In genomic region chr6:166910601-166911000, GRCh38 we compare ENCODE assay signal across 21 cellular contexts. TPM values are rescaled to one million over a fixed set of nuclear protein-coding genes. Genes with fewer than 3 reads are reported as not detected.
DNase-seq lines count a peak whose midpoint lies in the region; ATAC-seq, FAIRE-seq and TF ChIP-seq lines count a peak whose summit lies in the region.
"Had no signal": no experiment of that assay in that cellular context is flagged by ENCODE, and none has a peak within 500 bp of the region (broad histone marks: within the 10 kb centered on the region; RNA-seq: fewer than 3 reads in every experiment).

No MANE protein-coding gene starts in this region.

- H3K4me1 Mint-ChIP-seq in endodermal cell, result no peaks in the 10 kb centered on the region

- peak; percentile 64 for DNase-seq in activated CD4-positive, alpha-beta T cell treated with anti-CD3 and anti-CD28 coated beads for 48 hours
- no peak for DNase-seq in activated CD4-positive, alpha-beta T cell treated with anti-CD3 and anti-CD28 coated beads, Interleukin-2, amount 50 U/mL, for 1 hour
- peak; percentile 4 for DNase-seq in PC-3
- DNase-seq in endodermal cell, result peak; percentile 6
- DNase-seq in A673 (ENCODE audit: low spot score), result no peak
- DNase-seq in D721Med (ENCODE audit: insufficient read length, low spot score), result no peak
- DNase-seq: activated gamma-delta T cell; CD8-positive, alpha-beta T cell; colonic mucosa; DMS79; NCI-H1694 treated with DMSO at 0.1 percent for 48 hours; NCI-H2227 treated with DMSO at 0.1 percent for 48 hours; nephron progenitor cell; Peyer's patch; psoas muscle; upper lobe of right lung had no signal

- no peak overlapping the region for H3K27ac Mint-ChIP-seq in endodermal cell
- H3K27ac Mint-ChIP-seq: CD8-positive, alpha-beta T cell; nephron progenitor cell had no signal

- no peak for ATAC-seq in PC-3
- ATAC-seq in SK-N-SH treated with all-trans-retinoic acid at 6 μM for 48 hours, result no peak
- ATAC-seq: A549; CD8-positive, alpha-beta T cell; psoas muscle; upper lobe of right lung had no signal

- no peaks in the 10 kb centered on the region for H3F3A ChIP-seq in PC-3 (ENCODE audit: low read length, unreplicated experiment)

- CTCF ChIA-PET in PC-3 (lab: Charles Lee) (no interaction called here), A673 (lab: Charles Lee) (no interaction called here)

- H3K79me2 ChIP-seq in PC-3 (ENCODE audit: low read length), result no peaks in the 10 kb centered on the region

- H3K4me1 ChIP-seq in BLaER1, result peaks cover 54% of the 10 kb centered on the region
- no peaks in the 10 kb centered on the region for H3K4me1 ChIP-seq in PC-3 (ENCODE audit: insufficient read depth, low read length)
- no peaks in the 10 kb centered on the region for H3K4me1 ChIP-seq in endodermal cell (ENCODE audit: control insufficient read depth, insufficient read depth, low read length)
- H3K4me1 ChIP-seq in A673 (ENCODE audit: insufficient read depth, low read length, poor library complexity, severe bottlenecking), result no peaks in the 10 kb centered on the region
- H3K4me1 ChIP-seq: A549, colonic mucosa, psoas muscle, upper lobe of right lung had no signal

- H3K27me3 ChIP-seq in BLaER1 (no peaks in the 10 kb centered on the region), PC-3 (ENCODE audit: low read length) (no peaks in the 10 kb centered on the region), endodermal cell (ENCODE audit: control insufficient read depth, insufficient read depth, low read length, poor library complexity, severe bottlenecking) (no peaks in the 10 kb centered on the region), A673 (replicated peaks; ENCODE audit: insufficient read depth, low read depth, low read length, poor library complexity) (no peaks in the 10 kb centered on the region)
- H3K27me3 ChIP-seq: colonic mucosa, Peyer's patch, upper lobe of right lung had no signal

- WGBS in endodermal cell (ENCODE audit: insufficient coverage in 1 of 2, insufficient read length in 1 of 2), 2 experiments, result 95% methylated on average over 7 of the region's 7 CpGs

- no peak for TF ChIP-seq CTCF in PC-3 (conservative IDR thresholded peaks at IDR 0.05; ENCODE audit: low read depth, low read length)
- TF ChIP-seq CTCF in endodermal cell (conservative IDR thresholded peaks at IDR 0.05), result no peak
- no peak for TF ChIP-seq CTCF in A673 (conservative IDR thresholded peaks at IDR 0.05; ENCODE audit: low read depth, low read length)
- no peak for TF ChIP-seq CTCF in D721Med (IDR thresholded peaks at IDR 0.05; ENCODE audit: insufficient read depth, missing control alignments)

- H3K4me2 ChIP-seq in BLaER1 (peak overlapping the region; percentile 36; the same call in 1 of the 2 replicates), PC-3 (ENCODE audit: low read length) (no peak overlapping the region)
- H3K4me2 ChIP-seq: A549 had no signal

- H3K36me3 ChIP-seq in BLaER1 (peaks cover 24% of the 10 kb centered on the region), PC-3 (ENCODE audit: low read depth, low read length) (no peaks in the 10 kb centered on the region), endodermal cell (ENCODE audit: control insufficient read depth, insufficient read depth, low read length) (no peaks in the 10 kb centered on the region), A673 (ENCODE audit: insufficient read depth, low read length, poor library complexity, severe bottlenecking) (no peaks in the 10 kb centered on the region)
- H3K36me3 ChIP-seq: colonic mucosa, Peyer's patch, upper lobe of right lung had no signal

- H3K36me3 Mint-ChIP-seq in endodermal cell (ENCODE audit: low read depth), result no peaks in the 10 kb centered on the region

- no peaks in the 10 kb centered on the region for H4K20me1 ChIP-seq in BLaER1
- no peaks in the 10 kb centered on the region for H4K20me1 ChIP-seq in PC-3 (ENCODE audit: low read length)

- no peaks in the 10 kb centered on the region for H3K9me2 ChIP-seq in PC-3 (replicated peaks; ENCODE audit: low read length)

- no peak overlapping the region for H3K27ac ChIP-seq in BLaER1
- no peak overlapping the region for H3K27ac ChIP-seq in PC-3 (ENCODE audit: low read length)
- no peak overlapping the region for H3K27ac ChIP-seq in endodermal cell (ENCODE audit: low read depth, low read length)
- no peak overlapping the region for H3K27ac ChIP-seq in A673 (ENCODE audit: low read depth, low read length, poor library complexity, severe bottlenecking)
- H3K27ac ChIP-seq: A549, colonic mucosa, Peyer's patch, psoas muscle, upper lobe of right lung had no signal

- no peak for FAIRE-seq in D721Med (lab: Jason Lieb, UNC)
- FAIRE-seq: A549, endometrium, H1 had no signal

- H2AFZ ChIP-seq in PC-3 (ENCODE audit: low read length), result no peak overlapping the region

- H3K4me3 ChIP-seq in BLaER1 (no peak overlapping the region), PC-3 (ENCODE audit: low read length) (no peak overlapping the region), endodermal cell (ENCODE audit: low read length) (no peak overlapping the region), A673 (ENCODE audit: low read depth, low read length, poor library complexity, severe bottlenecking) (no peak overlapping the region)
- H3K4me3 ChIP-seq: A549, colonic mucosa, Peyer's patch, psoas muscle, upper lobe of right lung had no signal

- POLR2A ChIA-PET in PC-3 (lab: Charles Lee; ENCODE audit: unreplicated experiment) (no interaction called here), A673 (lab: Charles Lee; ENCODE audit: low non-redundant PET) (no interaction called here)

- H3K4me3 Mint-ChIP-seq in endodermal cell, result no peak overlapping the region
- H3K4me3 Mint-ChIP-seq: CD8-positive, alpha-beta T cell; nephron progenitor cell had no signal

- H3K27me3 Mint-ChIP-seq in endodermal cell (ENCODE audit: insufficient read depth), result no peaks in the 10 kb centered on the region

- H3K9me3 ChIP-seq in BLaER1, result peaks cover 13% of the 10 kb centered on the region
- H3K9me3 ChIP-seq in PC-3 (ENCODE audit: low read length), result no peaks in the 10 kb centered on the region
- H3K9me3 ChIP-seq in endodermal cell (ENCODE audit: control insufficient read depth, low read length), result peaks cover 7% of the 10 kb centered on the region
- no peaks in the 10 kb centered on the region for H3K9me3 ChIP-seq in A673 (ENCODE audit: low read depth, low read length, poor library complexity, severe bottlenecking)
- H3K9me3 ChIP-seq: A549, colonic mucosa, Peyer's patch, psoas muscle, upper lobe of right lung had no signal

- H3K9me3 Mint-ChIP-seq in endodermal cell, result peaks cover 9% of the 10 kb centered on the region

- intact Hi-C loops in PC-3 (cut with micrococcal nuclease) (no loop called here), A673 (cut with micrococcal nuclease; ENCODE audit: unreplicated experiment) (no loop called here)

- BruUV-seq in PC-3 (replicated peaks; lab: Mats Ljungman, UMichigan) (no TSS peak), A673 (replicated peaks; lab: Mats Ljungman, UMichigan) (no TSS peak)

- no peak overlapping the region for H3K9ac ChIP-seq in BLaER1
- H3K9ac ChIP-seq in PC-3 (ENCODE audit: low read length), result no peak overlapping the region
- H3K9ac ChIP-seq in endodermal cell (ENCODE audit: extremely low read depth, low read length, poor library complexity, severe bottlenecking), result no peak overlapping the region

TF ChIP-seq in SK-N-SH treated with all-trans-retinoic acid at 6 μM for 48 hours, 23 proteins besides CTCF, POLR2A, EP300 and RAD21 (continues in another document):
- TF ChIP-seq TSHZ2 (CRISPR knock-in tag; IDR thresholded peaks at IDR 0.05) (no peak), ARNTL (CRISPR knock-in tag; IDR thresholded peaks at IDR 0.05; ENCODE audit: borderline replicate concordance, low read depth) (no peak)
- TF ChIP-seq, protein P1, sequence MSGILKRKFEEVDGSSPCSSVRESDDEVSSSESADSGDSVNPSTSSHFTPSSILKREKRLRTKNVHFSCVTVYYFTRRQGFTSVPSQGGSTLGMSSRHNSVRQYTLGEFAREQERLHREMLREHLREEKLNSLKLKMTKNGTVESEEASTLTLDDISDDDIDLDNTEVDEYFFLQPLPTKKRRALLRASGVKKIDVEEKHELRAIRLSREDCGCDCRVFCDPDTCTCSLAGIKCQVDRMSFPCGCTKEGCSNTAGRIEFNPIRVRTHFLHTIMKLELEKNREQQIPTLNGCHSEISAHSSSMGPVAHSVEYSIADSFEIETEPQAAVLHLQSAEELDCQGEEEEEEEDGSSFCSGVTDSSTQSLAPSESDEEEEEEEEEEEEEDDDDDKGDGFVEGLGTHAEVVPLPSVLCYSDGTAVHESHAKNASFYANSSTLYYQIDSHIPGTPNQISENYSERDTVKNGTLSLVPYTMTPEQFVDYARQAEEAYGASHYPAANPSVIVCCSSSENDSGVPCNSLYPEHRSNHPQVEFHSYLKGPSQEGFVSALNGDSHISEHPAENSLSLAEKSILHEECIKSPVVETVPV (CRISPR knock-in tag; IDR thresholded peaks at IDR 0.05), result no peak

RNA-seq across cellular contexts. Expression of gene RNASET2, which starts 45.7 kb away (rescaled TPM):
- total RNA-seq in PC-3 (2014; rRNA removed), result 51.8 and 77.4 TPM in 2 replicates
- 10 to 100 TPM; 25.8 to 29.3 TPM for total RNA-seq in endodermal cell
- polyA plus RNA-seq in endodermal cell (2013, experiment 1 of 2), result 15.1 TPM
- 18.5 TPM for polyA plus RNA-seq in endodermal cell (2013, experiment 2 of 2)
- 5.7 and 11.9 TPM in 2 replicates for total RNA-seq in A673 (2021)

Comparison
In these comparisons a context has a peak if more than half of its experiments do, and no peak if none do; other contexts are left out.
1. DNase-seq: peak in activated CD4-positive, alpha-beta T cell treated with anti-CD3 and anti-CD28 coated beads for 48 hours (single experiment), PC-3 (single experiment) and endodermal cell (single experiment); none in activated CD4-positive, alpha-beta T cell treated with anti-CD3 and anti-CD28 coated beads, Interleukin-2, amount 50 U/mL, for 1 hour (single experiment), A673 (single experiment) and D721Med (single experiment).